8 cellular contexts compared by ENCODE assay signal in the genomic region with DNA sequence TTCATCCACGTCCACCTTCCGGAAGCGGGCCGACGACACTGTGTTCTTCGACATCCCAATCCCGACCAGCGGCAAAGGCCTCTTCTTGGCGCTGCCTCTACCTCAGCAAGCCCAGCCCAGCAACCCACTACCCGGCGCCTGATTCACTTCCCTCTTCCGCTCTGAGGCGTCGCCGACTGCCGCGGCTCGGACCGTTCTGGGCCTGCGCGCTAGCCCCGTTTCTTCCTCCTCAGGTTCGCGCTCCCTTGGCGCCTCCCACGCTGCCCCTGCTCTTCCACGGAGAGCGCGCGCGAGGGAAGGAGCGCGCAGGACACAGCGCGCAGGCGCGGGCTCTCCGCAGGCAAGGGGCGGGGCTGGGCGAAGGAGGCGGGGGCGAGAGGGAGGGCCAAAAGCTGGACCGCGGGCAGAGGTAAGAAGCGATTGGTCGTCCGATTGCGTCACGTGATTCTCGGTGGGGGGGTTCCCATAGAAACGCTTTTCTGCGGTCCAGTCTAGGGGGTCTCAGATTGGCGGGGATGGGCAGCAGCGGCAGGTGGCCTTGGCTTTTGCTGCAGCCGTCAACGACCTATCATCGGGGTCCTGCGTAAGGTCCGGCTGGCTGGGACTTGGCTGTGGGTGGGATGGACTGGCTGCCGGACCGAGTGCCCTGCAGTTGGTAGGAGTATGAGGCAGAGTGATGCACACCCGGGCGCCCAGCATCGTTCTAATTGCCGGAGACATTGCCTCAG. TPM values are rescaled to one million over a fixed set of nuclear protein-coding genes. Genes with fewer than 3 reads are reported as not detected.
DNase-seq lines count a peak whose midpoint lies in the region; ATAC-seq and TF ChIP-seq lines count a peak whose summit lies in the region.

A gene (minus strand): TSS at position 178 of the 728 bp plus-strand sequence. CDS start 124 bp downstream, at position 54.

- H3K27me3 ChIP-seq in BJ (ENCODE audit: control insufficient read depth, insufficient read depth, low read length): no peaks in the 10 kb centered on the region

- POLR2A ChIA-PET in BJ (lab: Charles Lee): no interaction called here

- ATAC-seq in GM19328 (IDR thresholded peaks at IDR 0.05; ENCODE audit: unreplicated experiment) (peak; percentile 82), HG03520 (IDR thresholded peaks at IDR 0.05; ENCODE audit: unreplicated experiment) (peak; percentile 79), left lobe of liver (peak; percentile 92)

- peak within 1 kb of the TSS; percentile 98 for H3K4me3 ChIP-seq in BJ (ENCODE audit: low read depth, low read length)

- no peak for TF ChIP-seq CTCF in BJ (IDR thresholded peaks at IDR 0.05; ENCODE audit: insufficient read depth, low read depth, low read length)

- DNase-seq in BJ (ENCODE audit: low read depth) (peak; percentile 94), NCI-H748 (lab: John Stamatoyannopoulos, UW; ENCODE audit: unreplicated experiment) (peak; percentile 98), dedifferentiated amniotic fluid mesenchymal stem cell (ENCODE audit: extremely low spot score) (peak; percentile 96), left lobe of liver (ENCODE audit: low spot score) (peak; percentile 97)
- peak; percentile 94 for DNase-seq in activated CD4-positive, alpha-beta T cell treated with anti-CD3 and anti-CD28 coated beads, Interleukin-2, amount 50 U/mL, for 1 hour
- peak; percentile 94 for DNase-seq in stimulated activated CD4-positive, alpha-beta T cell treated with anti-CD3 and anti-CD28 coated beads, Interleukin-2, amount 100 ng/mL, for 4 hours (ENCODE audit: low read depth)

- no peaks in the 10 kb centered on the region; the same call in 1 of the 2 replicates for H3K36me3 ChIP-seq in BJ (ENCODE audit: control insufficient read depth, insufficient read depth, low read length)

- CTCF ChIA-PET in BJ (lab: Yijun Ruan, JAX): no interaction called here

RNA-seq across cellular contexts. Expression of the gene that starts here (rescaled TPM):
- 176 and 386 TPM in 2 replicates for polyA plus RNA-seq in BJ (2011; rRNA removed)
- 128 and 142 TPM in 2 replicates for polyA minus RNA-seq in BJ (2011; rRNA and poly(A)+ RNA removed)
- 27.1 TPM for total RNA-seq in left lobe of liver

Comparison
In these comparisons a context has a peak if more than half of its experiments do, and no peak if none do; other contexts are left out.
1. Peak in every context shown above with its lines: DNase-seq, ATAC-seq and H3K4me3 ChIP-seq.